Comparison of ENCODE assay signal across 16 cellular contexts in genomic region chr5:81426347-81426746, GRCh38. TPM values are rescaled to one million over a fixed set of nuclear protein-coding genes. Genes with fewer than 3 reads are reported as not detected.
A peak's percentile ranks its signal among the peaks of the same experiment; 100 is the strongest.
DNase-seq lines count a peak whose midpoint lies in the region; TF ChIP-seq lines count a peak whose summit lies in the region.
"Had no signal": no experiment of that assay in that cellular context is flagged by ENCODE, and none has a peak within 500 bp of the region (broad histone marks: within the 10 kb centered on the region; RNA-seq: fewer than 3 reads in every experiment).

No MANE protein-coding gene starts in this region.

- peaks cover 10% of the 10 kb centered on the region for H3K36me3 Mint-ChIP-seq in neural progenitor cell
- H3K36me3 Mint-ChIP-seq: activated CD8-positive, alpha-beta memory T cell treated with anti-CD3 and anti-CD28 coated beads, Interleukin-2, amount 10 ng/mL, durations not matched to agents 7 days and 5 days; activated naive CD4-positive, alpha-beta T cell treated with anti-CD3 and anti-CD28 coated beads, Interleukin-2, amount 50 U/mL, for 72 hours had no signal

- H3K27ac ChIP-seq in BLaER1 = 0 out of 2 replicates have a peak overlapping the region, but pooled peaks have one; percentile 2
- peak overlapping the region; percentile 14 for H3K27ac ChIP-seq in OCI-LY1 (ENCODE audit: low read depth, low read length, poor library complexity, severe bottlenecking)
- H3K27ac ChIP-seq in ectodermal cell (ENCODE audit: insufficient read depth, low read depth, low read length, poor library complexity, severe bottlenecking) = peak overlapping the region; percentile 39
- peak overlapping the region; percentile 59 for H3K27ac ChIP-seq in neural progenitor cell
- H3K27ac ChIP-seq: SK-N-MC, WERI-Rb-1 had no signal

- H3K4me2 ChIP-seq in BLaER1 = no peak overlapping the region
- H3K4me2 ChIP-seq in OCI-LY1 (ENCODE audit: low read length) = no peak overlapping the region
- H3K4me2 ChIP-seq in neural progenitor cell = no peak overlapping the region

- H3F3A ChIP-seq in OCI-LY1 (ENCODE audit: insufficient read depth, low read length) (peaks cover 12% of the 10 kb centered on the region; the same call in 1 of the 2 replicates), neural progenitor cell (ENCODE audit: low read depth) (peaks cover 12% of the 10 kb centered on the region)

- TF ChIP-seq CTCF in OCI-LY1 (IDR thresholded peaks at IDR 0.05; ENCODE audit: low read length) = no peak
- no peak for TF ChIP-seq CTCF in neural progenitor cell (IDR thresholded peaks at IDR 0.05)

- H3K9me2 ChIP-seq in OCI-LY1 (ENCODE audit: low read depth, low read length) = no peaks in the 10 kb centered on the region

- no peaks in the 10 kb centered on the region for H3K9me3 ChIP-seq in BLaER1
- no peaks in the 10 kb centered on the region for H3K9me3 ChIP-seq in OCI-LY1 (ENCODE audit: low read length)
- H3K9me3 ChIP-seq in ectodermal cell (ENCODE audit: control insufficient read depth, low read length) = no peaks in the 10 kb centered on the region
- no peaks in the 10 kb centered on the region for H3K9me3 ChIP-seq in neural progenitor cell (ENCODE audit: low read depth)
- H3K9me3 ChIP-seq: heart left ventricle had no signal

- H3K36me3 ChIP-seq in BLaER1 (peaks cover 24% of the 10 kb centered on the region), OCI-LY1 (ENCODE audit: insufficient read depth, low read length) (peaks cover 18% of the 10 kb centered on the region), ectodermal cell (ENCODE audit: control insufficient read depth, insufficient read depth, low read length) (no peaks in the 10 kb centered on the region), neural progenitor cell (no peaks in the 10 kb centered on the region)
- H3K36me3 ChIP-seq: WERI-Rb-1 had no signal

- no peaks in the 10 kb centered on the region for H3K9me3 Mint-ChIP-seq in neural progenitor cell
- H3K9me3 Mint-ChIP-seq: activated naive CD4-positive, alpha-beta T cell treated with anti-CD3 and anti-CD28 coated beads, Interleukin-2, amount 50 U/mL, for 72 hours; naive thymus-derived CD8-positive, alpha-beta T cell had no signal

- no peak overlapping the region for H3K4me3 Mint-ChIP-seq in neural progenitor cell
- H3K4me3 Mint-ChIP-seq: activated CD8-positive, alpha-beta memory T cell treated with anti-CD3 and anti-CD28 coated beads, Interleukin-2, amount 10 ng/mL, durations not matched to agents 7 days and 5 days; naive thymus-derived CD8-positive, alpha-beta T cell had no signal

- H4K20me1 ChIP-seq in BLaER1 = no peaks in the 10 kb centered on the region; the same call in 1 of the 2 replicates
- H4K20me1 ChIP-seq in OCI-LY1 (ENCODE audit: insufficient read depth, low read length) = no peaks in the 10 kb centered on the region
- no peaks in the 10 kb centered on the region for H4K20me1 ChIP-seq in neural progenitor cell (ENCODE audit: low read depth)

- WGBS in ectodermal cell, 2 experiments = 81 to 87% methylated on average over 2 of the region's 2 CpGs

- 0 out of 2 replicates have a peak, but pooled peaks cover 3% of the 10 kb centered on the region for H3K4me1 ChIP-seq in BLaER1
- no peaks in the 10 kb centered on the region for H3K4me1 ChIP-seq in OCI-LY1 (ENCODE audit: insufficient read depth, low read length, severe bottlenecking)
- no peaks in the 10 kb centered on the region for H3K4me1 ChIP-seq in ectodermal cell (ENCODE audit: control insufficient read depth, insufficient read depth, low read length)
- H3K4me1 ChIP-seq in neural progenitor cell = peaks cover 12% of the 10 kb centered on the region

- H3K79me2 ChIP-seq in OCI-LY1 (ENCODE audit: insufficient read depth, low read length) (no peaks in the 10 kb centered on the region), neural progenitor cell (ENCODE audit: low read depth) (no peaks in the 10 kb centered on the region)

- H3K4me1 Mint-ChIP-seq in neural progenitor cell = peaks cover 43% of the 10 kb centered on the region

- H3K27me3 Mint-ChIP-seq in neural progenitor cell (ENCODE audit: insufficient read depth, low read depth) = no peaks in the 10 kb centered on the region
- H3K27me3 Mint-ChIP-seq: activated CD8-positive, alpha-beta memory T cell treated with anti-CD3 and anti-CD28 coated beads, Interleukin-2, amount 10 ng/mL, durations not matched to agents 7 days and 5 days; naive thymus-derived CD8-positive, alpha-beta T cell had no signal

- H3K27me3 ChIP-seq in BLaER1 (no peaks in the 10 kb centered on the region), OCI-LY1 (ENCODE audit: insufficient read depth, low read length) (no peaks in the 10 kb centered on the region), ectodermal cell (ENCODE audit: control insufficient read depth, insufficient read depth, low read length, poor library complexity, severe bottlenecking) (no peaks in the 10 kb centered on the region), neural progenitor cell (no peaks in the 10 kb centered on the region)
- H3K27me3 ChIP-seq: heart left ventricle had no signal

- H3K4me3 ChIP-seq in BLaER1 (no peak overlapping the region), OCI-LY1 (ENCODE audit: low read depth, low read length, poor library complexity, severe bottlenecking) (no peak overlapping the region), ectodermal cell (ENCODE audit: insufficient read depth, low read depth, low read length) (no peak overlapping the region), neural progenitor cell (no peak overlapping the region)
- H3K4me3 ChIP-seq: heart left ventricle had no signal

- DNase-seq in neural progenitor cell (ENCODE audit: low spot score) (no peak), hepatic stellate cell (ENCODE audit: low spot score) (no peak), GM19238 (ENCODE audit: insufficient read length, low spot score) (no peak), foreskin melanocyte (no peak)
- DNase-seq in stimulated activated CD4-positive, alpha-beta T cell treated with anti-CD3 and anti-CD28 coated beads, Interleukin-12 subunit alpha, Interleukin-12 subunit beta, amount 100 ng/mL, for 4 hours = no peak
- DNase-seq: activated CD8-positive, alpha-beta memory T cell treated with anti-CD3 and anti-CD28 coated beads, Interleukin-2, amount 10 ng/mL, durations not matched to agents 7 days and 5 days; heart left ventricle; naive thymus-derived CD8-positive, alpha-beta T cell; stimulated activated CD4-positive, alpha-beta T cell treated with anti-CD3 and anti-CD28 coated beads, Interleukin-4, amount 100 ng/mL, for 4 hours; WERI-Rb-1 had no signal

- H2AFZ ChIP-seq in OCI-LY1 (ENCODE audit: low read length) = no peak overlapping the region
- H2AFZ ChIP-seq in neural progenitor cell (replicated peaks) = no peak overlapping the region

- H3K9ac ChIP-seq in BLaER1 = no peak overlapping the region
- no peak overlapping the region for H3K9ac ChIP-seq in OCI-LY1 (ENCODE audit: low read length)
- no peak overlapping the region for H3K9ac ChIP-seq in neural progenitor cell

- peak overlapping the region; percentile 92 for H3K27ac Mint-ChIP-seq in neural progenitor cell
- H3K27ac Mint-ChIP-seq: activated CD8-positive, alpha-beta memory T cell treated with anti-CD3 and anti-CD28 coated beads, Interleukin-2, amount 10 ng/mL, durations not matched to agents 7 days and 5 days had no signal

RNA-seq across cellular contexts. Expression of gene ACOT12, which starts 32.4 kb away (rescaled TPM):
- polyA plus RNA-seq in ectodermal cell (2013, experiment 1 of 4) = 0.56 TPM
- polyA plus RNA-seq in ectodermal cell (2013, experiment 2 of 4) = 0.59 TPM
- polyA plus RNA-seq in ectodermal cell (2013, experiment 3 of 4) = 0.48 TPM
- 0.45 TPM for polyA plus RNA-seq in ectodermal cell (2013, experiment 4 of 4)
- total RNA-seq in neural progenitor cell (ENCODE audit: low replicate concordance) = 1.2 TPM in 1 of 2 replicates, not detected in the other
- total RNA-seq: activated CD8-positive, alpha-beta memory T cell treated with anti-CD3 and anti-CD28 coated beads, Interleukin-2, amount 10 ng/mL, durations not matched to agents 7 days and 5 days; activated naive CD4-positive, alpha-beta T cell treated with anti-CD3 and anti-CD28 coated beads, Interleukin-2, amount 50 U/mL, for 72 hours; H4; heart left ventricle; naive thymus-derived CD8-positive, alpha-beta T cell had no signal
- polyA plus RNA-seq: heart left ventricle; naive thymus-derived CD8-positive, alpha-beta T cell had no signal

Comparison
In these comparisons a context has a peak if more than half of its experiments do, and no peak if none do; other contexts are left out.
1. H3K27ac ChIP-seq: peak in every context shown above with its lines; median percentile 59 in neural progenitor cell; 39 in ectodermal cell; 14 in OCI-LY1; 2 in BLaER1.